ENCODE assay signal across 19 cellular contexts in the genomic region with DNA sequence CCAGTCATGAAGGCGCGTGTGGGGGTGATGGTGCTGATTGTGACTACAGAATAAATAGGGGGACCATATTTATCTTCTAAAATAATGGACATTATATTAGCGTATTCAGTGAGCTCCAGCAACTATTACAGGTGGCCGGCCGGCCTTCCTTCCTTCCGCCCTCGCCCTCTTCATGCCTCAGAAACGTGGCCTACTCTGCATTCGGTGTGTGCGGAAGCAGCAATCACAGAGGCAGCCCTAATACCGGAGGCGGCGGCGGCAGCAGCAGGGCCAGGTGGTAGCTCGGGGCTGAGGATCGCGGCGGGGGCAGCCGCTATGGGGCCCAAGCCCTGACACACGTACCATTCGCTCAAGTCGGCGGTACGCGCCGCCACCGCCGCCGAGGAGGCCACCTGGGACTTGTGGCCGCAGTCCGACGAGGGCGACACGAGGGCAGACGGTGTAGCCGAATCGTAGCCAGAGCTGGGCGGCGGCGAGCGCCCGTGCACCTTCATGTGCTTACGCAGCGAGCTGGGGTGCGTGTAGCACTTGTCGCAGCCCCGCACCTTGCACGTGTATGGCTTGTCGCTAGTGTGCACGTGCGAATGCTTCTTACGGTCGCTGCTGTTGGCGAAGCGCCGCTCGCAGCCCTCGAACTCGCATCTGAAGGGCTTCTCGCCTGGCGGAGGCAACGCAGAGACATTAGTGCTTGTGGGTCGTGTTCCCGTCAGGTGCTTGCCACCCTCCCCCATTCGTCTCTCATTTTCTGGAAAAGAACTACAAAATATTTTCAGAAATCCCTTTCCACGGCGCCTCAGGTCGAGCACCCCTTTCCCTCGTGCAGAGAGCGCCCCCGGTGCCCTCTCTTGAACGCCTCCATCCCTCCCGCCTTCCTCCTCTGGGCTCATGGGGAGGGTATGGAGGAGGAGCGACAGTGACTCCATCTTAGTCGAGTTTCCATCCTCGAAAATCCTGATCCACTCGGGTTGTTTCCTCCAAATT. TPM values are rescaled to one million over a fixed set of nuclear protein-coding genes. Genes with fewer than 3 reads are reported as not detected.
DNase-seq lines count a peak whose midpoint lies in the region; FAIRE-seq and TF ChIP-seq lines count a peak whose summit lies in the region.
"Had no signal": no experiment of that assay in that cellular context is flagged by ENCODE, and none has a peak within 500 bp of the region (broad histone marks: within the 10 kb centered on the region; RNA-seq: fewer than 3 reads in every experiment).

No MANE protein-coding gene starts in this region.

- no peaks in the 10 kb centered on the region for H3K79me2 ChIP-seq in H9 (ENCODE audit: insufficient read depth, low read length)
- H3K79me2 ChIP-seq: parathyroid adenoma had no signal

- no peak overlapping the region for H2BK20ac ChIP-seq in H9 (ENCODE audit: low read depth, low read length, poor library complexity, severe bottlenecking)

- H4K20me1 ChIP-seq in H9 (ENCODE audit: control insufficient read depth, insufficient read depth, insufficient read length), result no peaks in the 10 kb centered on the region

- no peak overlapping the region for H2BK5ac ChIP-seq in H9 (ENCODE audit: insufficient read length, low read length)
- peak overlapping the region; percentile 92 for H2BK5ac ChIP-seq in neuronal stem cell (ENCODE audit: low read length)

- no peak overlapping the region for H2BK15ac ChIP-seq in H9 (ENCODE audit: low read depth, low read length)
- peak overlapping the region; percentile 84 for H2BK15ac ChIP-seq in neuronal stem cell (ENCODE audit: low read length)

- peak overlapping the region in 1 of 2 donors; percentile 25 for H3K4me3 ChIP-seq in neuronal stem cell (ENCODE audit: low read length in 2 of 2)

- peaks cover 86% of the 10 kb centered on the region for H3K27me3 ChIP-seq in H9 (ENCODE audit: insufficient read depth, low read length)
- H3K27me3 ChIP-seq in neuronal stem cell (ENCODE audit: control insufficient read depth in 3 of 3, insufficient read depth in 3 of 3, low read depth in 1 of 3, low read length in 3 of 3), result peaks cover 21 to 78% (median 60%) of the 10 kb centered on the region in 3 experiments

- H3K4me1 Mint-ChIP-seq in H9 (peaks cover 27 to 78% of the 10 kb centered on the region in 2 experiments), endothelial cell (ENCODE audit: unreplicated experiment) (peaks cover 71% of the 10 kb centered on the region)
- H3K4me1 Mint-ChIP-seq in activated T-helper 1 cell treated with anti-CD3 and anti-CD28 coated beads, Interleukin-12 subunit alpha, Interleukin-12 subunit beta, Interleukin-2, Interleukin-4 antibody, amounts not matched to agents 30 ng/mL and 10 ng/mL and 1 ng/mL, durations not matched to agents 14 hours and 24 hours and 36 hours (ENCODE audit: low read depth), result no peaks in the 10 kb centered on the region

- H3K36me3 Mint-ChIP-seq in H9 (ENCODE audit: insufficient read depth in 1 of 3, low read depth in 3 of 3) (peaks cover 0 to 2% (median 0%) of the 10 kb centered on the region in 3 experiments; a peak in 3 of 7 replicates), endothelial cell (ENCODE audit: low read depth, unreplicated experiment) (no peaks in the 10 kb centered on the region)
- peaks cover 9% of the 10 kb centered on the region for H3K36me3 Mint-ChIP-seq in activated T-helper 1 cell treated with anti-CD3 and anti-CD28 coated beads, Interleukin-12 subunit alpha, Interleukin-12 subunit beta, Interleukin-2, Interleukin-4 antibody, amounts not matched to agents 30 ng/mL and 10 ng/mL and 1 ng/mL, durations not matched to agents 14 hours and 24 hours and 36 hours (ENCODE audit: low read depth)

- H2BK120ac ChIP-seq in H9 (ENCODE audit: low read depth, low read length, poor library complexity, severe bottlenecking), result no peak overlapping the region
- H2BK120ac ChIP-seq in neuronal stem cell (ENCODE audit: low read depth, low read length), result peak overlapping the region; percentile 76

- H3K4me3 Mint-ChIP-seq in H9, result peak overlapping the region in 1 of 2 experiments; percentile 82; a peak in 3 of 5 replicates
- H3K4me3 Mint-ChIP-seq in activated T-helper 1 cell treated with anti-CD3 and anti-CD28 coated beads, Interleukin-12 subunit alpha, Interleukin-12 subunit beta, Interleukin-2, Interleukin-4 antibody, amounts not matched to agents 30 ng/mL and 10 ng/mL and 1 ng/mL, durations not matched to agents 14 hours and 24 hours and 36 hours, result no peak overlapping the region
- peak overlapping the region; percentile 52 for H3K4me3 Mint-ChIP-seq in endothelial cell (ENCODE audit: unreplicated experiment)
- H3K4me3 Mint-ChIP-seq: activated CD4-positive, alpha-beta memory T cell treated with anti-CD3 and anti-CD28 coated beads for 36 hours had no signal

- no peak overlapping the region for H4K5ac ChIP-seq in H9 (ENCODE audit: insufficient read length, low read depth, low read length)

- H3K27ac ChIP-seq in H9 (ENCODE audit: insufficient read length, low read depth, low read length), result no peak overlapping the region
- no peak overlapping the region for H3K27ac ChIP-seq in neuronal stem cell (replicated peaks; ENCODE audit: low read length)
- H3K27ac ChIP-seq: parathyroid adenoma had no signal

- H3K14ac ChIP-seq in H9 (ENCODE audit: insufficient read depth, low read length) (peak overlapping the region; percentile 34; the same call in 1 of the 2 replicates), neuronal stem cell (ENCODE audit: low read length) (no peak overlapping the region)

- no peak overlapping the region for H3K4ac ChIP-seq in H9 (ENCODE audit: low read depth, low read length)
- no peak overlapping the region for H3K4ac ChIP-seq in neuronal stem cell (ENCODE audit: low read length)

- no peaks in the 10 kb centered on the region for H3K79me1 ChIP-seq in H9 (ENCODE audit: insufficient read depth, low read depth, low read length, poor library complexity, severe bottlenecking)
- H3K79me1 ChIP-seq in neuronal stem cell (ENCODE audit: low read depth, low read length), result no peaks in the 10 kb centered on the region

- H3K56ac ChIP-seq in H9 (ENCODE audit: insufficient read length, low read depth, low read length), result no peak overlapping the region

- H3K4me1 ChIP-seq in H9 (ENCODE audit: insufficient read depth, low read length), result no peaks in the 10 kb centered on the region; the same call in none of the 2 replicates
- H3K4me1 ChIP-seq in neuronal stem cell (ENCODE audit: control insufficient read depth in 2 of 2, insufficient read depth in 1 of 2, low read depth in 1 of 2, low read length in 2 of 2), result peaks cover 24 to 37% of the 10 kb centered on the region in 2 donors
- H3K4me1 ChIP-seq: parathyroid adenoma had no signal

- no peak overlapping the region for H3T11ph ChIP-seq in H9 (ENCODE audit: low read length)

- H3K9ac ChIP-seq in H9 (ENCODE audit: extremely low read depth, insufficient read length, low read length) (no peak overlapping the region), neuronal stem cell (ENCODE audit: low read depth, low read length, poor library complexity) (peak overlapping the region; percentile 46)
- H3K9ac ChIP-seq: parathyroid adenoma had no signal

- H3K23me2 ChIP-seq in H9 (ENCODE audit: insufficient read length, low read depth, low read length, poor library complexity, severe bottlenecking), result peaks cover 18% of the 10 kb centered on the region

- H3K23ac ChIP-seq in H9 (ENCODE audit: insufficient read length, low read depth, low read length) (no peak overlapping the region), neuronal stem cell (ENCODE audit: low read depth, low read length, poor library complexity) (peak overlapping the region; percentile 90)

- H3K9me3 ChIP-seq in H9 (ENCODE audit: control insufficient read depth, low read depth, low read length), result no peaks in the 10 kb centered on the region
- peaks cover 3 to 17% of the 10 kb centered on the region in 2 donors for H3K9me3 ChIP-seq in neuronal stem cell (replicated peaks in 1 of 2; ENCODE audit: control insufficient read depth in 2 of 2, insufficient read depth in 1 of 2, low read depth in 1 of 2, low read length in 2 of 2)

- H3K27me3 Mint-ChIP-seq in H9 (ENCODE audit: low read depth), result peaks cover 100% of the 10 kb centered on the region
- H3K27me3 Mint-ChIP-seq in activated T-helper 1 cell treated with anti-CD3 and anti-CD28 coated beads, Interleukin-12 subunit alpha, Interleukin-12 subunit beta, Interleukin-2, Interleukin-4 antibody, amounts not matched to agents 30 ng/mL and 10 ng/mL and 1 ng/mL, durations not matched to agents 14 hours and 24 hours and 36 hours (ENCODE audit: insufficient read depth), result peaks cover 74% of the 10 kb centered on the region
- H3K27me3 Mint-ChIP-seq in endothelial cell (ENCODE audit: unreplicated experiment), result peaks cover 51% of the 10 kb centered on the region

- H2AK5ac ChIP-seq in H9 (ENCODE audit: insufficient read length, low read length) (no peak overlapping the region), neuronal stem cell (ENCODE audit: low read depth, low read length) (peak overlapping the region; percentile 17)

- H2AFZ ChIP-seq in H9 (ENCODE audit: low read length), result no peak overlapping the region
- no peak overlapping the region for H2AFZ ChIP-seq in neuronal stem cell (ENCODE audit: low read length)
- H2AFZ ChIP-seq: parathyroid adenoma had no signal

- H3K27ac Mint-ChIP-seq in H9 (no peak overlapping the region), endothelial cell (ENCODE audit: unreplicated experiment) (no peak overlapping the region)
- H3K27ac Mint-ChIP-seq in activated T-helper 1 cell treated with anti-CD3 and anti-CD28 coated beads, Interleukin-12 subunit alpha, Interleukin-12 subunit beta, Interleukin-2, Interleukin-4 antibody, amounts not matched to agents 30 ng/mL and 10 ng/mL and 1 ng/mL, durations not matched to agents 14 hours and 24 hours and 36 hours, result peak overlapping the region; percentile 65
- H3K27ac Mint-ChIP-seq: activated CD4-positive, alpha-beta memory T cell treated with anti-CD3 and anti-CD28 coated beads for 36 hours had no signal

- intact Hi-C loops in activated T-helper 1 cell treated with anti-CD3 and anti-CD28 coated beads, Interleukin-12 subunit alpha, Interleukin-12 subunit beta, Interleukin-2, Interleukin-4 antibody, amounts not matched to agents 30 ng/mL and 10 ng/mL and 1 ng/mL, durations not matched to agents 14 hours and 24 hours and 36 hours (cut with micrococcal nuclease), result loop anchor here (1.0 to 2.0 kb wide), 2 partner anchors 19 to 32 kb away; no protein-coding TSS in a partner anchor

- H3K4me2 ChIP-seq in H9 (ENCODE audit: insufficient read depth, insufficient read length, low read length), result peak overlapping the region; percentile 83
- peak overlapping the region; percentile 49 for H3K4me2 ChIP-seq in neuronal stem cell (ENCODE audit: insufficient read depth, low read length, poor library complexity, severe bottlenecking)

- DNase-seq in H9, result no peak
- no peak for DNase-seq in activated T-helper 1 cell treated with anti-CD3 and anti-CD28 coated beads, Interleukin-12 subunit alpha, Interleukin-12 subunit beta, Interleukin-2, Interleukin-4 antibody, amounts not matched to agents 30 ng/mL and 10 ng/mL and 1 ng/mL, durations not matched to agents 14 hours and 24 hours and 36 hours (ENCODE audit: low spot score)
- no peak for DNase-seq in endothelial cell (ENCODE audit: low spot score)
- DNase-seq in neuronal stem cell (ENCODE audit: low spot score), result no peak
- no peak for DNase-seq in NCI-H524 treated with DMSO at 0.1 percent for 48 hours (lab: John Stamatoyannopoulos, UW)
- DNase-seq in HPDE6-E6E7 (ENCODE audit: extremely low spot score), result no peak
- DNase-seq in Ammon's horn (ENCODE audit: low spot score), result no peak
- no peak for DNase-seq in D721Med (ENCODE audit: insufficient read length, low spot score)
- DNase-seq: activated CD4-positive, alpha-beta memory T cell treated with anti-CD3 and anti-CD28 coated beads for 36 hours; Calu3; central memory CD4-positive, alpha-beta T cell; foreskin fibroblast; HCEC 1CT; NCI-H1092; NCI-H2029 treated with DMSO at 0.1 percent for 48 hours; NCI-H510A treated with DMSO at 0.1 percent for 48 hours; stimulated activated CD4-positive, alpha-beta T cell treated with anti-CD3 and anti-CD28 coated beads, Interleukin-4, amount 100 ng/mL, for 24 hours had no signal

- peak overlapping the region; percentile 30 for H3K18ac ChIP-seq in H9 (ENCODE audit: insufficient read length, low read depth, low read length)
- H3K18ac ChIP-seq in neuronal stem cell (ENCODE audit: low read length), result peak overlapping the region; percentile 92

- no peaks in the 10 kb centered on the region for H3K36me3 ChIP-seq in neuronal stem cell (replicated peaks in 1 of 2; ENCODE audit: control insufficient read depth in 2 of 2, insufficient read depth in 2 of 2, low read length in 2 of 2)

- TF ChIP-seq CTCF in H9 (conservative IDR thresholded peaks at IDR 0.05) (no peak), endothelial cell (IDR thresholded peaks at IDR 0.05; ENCODE audit: unreplicated experiment) (no peak), D721Med (IDR thresholded peaks at IDR 0.05; ENCODE audit: insufficient read depth, missing control alignments) (no peak)

- H4K8ac ChIP-seq in H9 (replicated peaks; ENCODE audit: insufficient read length, low read depth, low read length) (no peak overlapping the region), neuronal stem cell (ENCODE audit: low read depth, low read length) (no peak overlapping the region)

- no peak overlapping the region for H4K91ac ChIP-seq in H9 (ENCODE audit: insufficient read length, low read depth, low read length)
- no peak overlapping the region for H4K91ac ChIP-seq in neuronal stem cell (ENCODE audit: low read depth, low read length, poor library complexity)

- WGBS in H9 (ENCODE audit: extremely low coverage, insufficient read length, low lambda C conversion rate), result no CpG with 5 or more reads among the region's 77 CpGs
- no CpG with 5 or more reads among the region's 77 CpGs for WGBS in neuronal stem cell (ENCODE audit: extremely low coverage in 2 of 2, insufficient read length in 2 of 2, insufficient replicate concordance in 1 of 2), 2 donors

- H3K9me3 Mint-ChIP-seq in H9 (peaks cover 3 to 18% of the 10 kb centered on the region in 2 experiments; a peak in 4 of 5 replicates), endothelial cell (ENCODE audit: unreplicated experiment) (no peaks in the 10 kb centered on the region)
- H3K9me3 Mint-ChIP-seq in activated T-helper 1 cell treated with anti-CD3 and anti-CD28 coated beads, Interleukin-12 subunit alpha, Interleukin-12 subunit beta, Interleukin-2, Interleukin-4 antibody, amounts not matched to agents 30 ng/mL and 10 ng/mL and 1 ng/mL, durations not matched to agents 14 hours and 24 hours and 36 hours, result peaks cover 3% of the 10 kb centered on the region

- FAIRE-seq in D721Med (lab: Jason Lieb, UNC), result no peak

- H2BK12ac ChIP-seq in H9 (ENCODE audit: insufficient read length, low read depth, low read length), result no peak overlapping the region
- H2BK12ac ChIP-seq in neuronal stem cell (ENCODE audit: low read length), result peak overlapping the region; percentile 43

RNA-seq across cellular contexts. Expression of a gene that starts 15.5 kb away (rescaled TPM):
- not detected in 2 replicates for total RNA-seq in H9 (2021)
- not detected in 2 replicates for total RNA-seq in activated T-helper 1 cell treated with anti-CD3 and anti-CD28 coated beads, Interleukin-12 subunit alpha, Interleukin-12 subunit beta, Interleukin-2, Interleukin-4 antibody, amounts not matched to agents 30 ng/mL and 10 ng/mL and 1 ng/mL, durations not matched to agents 14 hours and 24 hours and 36 hours
- total RNA-seq in endothelial cell (ENCODE audit: unreplicated experiment), result 2.2 TPM
- 0.67 TPM for polyA plus RNA-seq in neuronal stem cell (2013, experiment 1 of 2)
- polyA plus RNA-seq in neuronal stem cell (2013, experiment 2 of 2), result 0.78 TPM
- total RNA-seq: activated CD4-positive, alpha-beta memory T cell treated with anti-CD3 and anti-CD28 coated beads for 36 hours; Calu3 had no signal
- polyA plus RNA-seq: adipose tissue had no signal

RNA-seq across cellular contexts. Expression of a gene that starts 18.3 kb away (rescaled TPM):
- total RNA-seq in H9 (2021) (not detected in 2 replicates), endothelial cell (ENCODE audit: unreplicated experiment) (4.1 TPM)
- total RNA-seq in activated T-helper 1 cell treated with anti-CD3 and anti-CD28 coated beads, Interleukin-12 subunit alpha, Interleukin-12 subunit beta, Interleukin-2, Interleukin-4 antibody, amounts not matched to agents 30 ng/mL and 10 ng/mL and 1 ng/mL, durations not matched to agents 14 hours and 24 hours and 36 hours, result not detected in 2 replicates
- polyA plus RNA-seq in neuronal stem cell (2013, experiment 1 of 2), result 24.9 TPM
- polyA plus RNA-seq in neuronal stem cell (2013, experiment 2 of 2), result 27.0 TPM
- total RNA-seq: activated CD4-positive, alpha-beta memory T cell treated with anti-CD3 and anti-CD28 coated beads for 36 hours; Calu3 had no signal
